ENCODE assay signal across 9 cellular contexts in genomic region chr18:46071615-46071893, GRCh38. TPM values are rescaled to one million over a fixed set of nuclear protein-coding genes. Genes with fewer than 3 reads are reported as not detected.
DNase-seq lines count a peak whose midpoint lies in the region; ATAC-seq and TF ChIP-seq lines count a peak whose summit lies in the region.
"Had no signal": no experiment of that assay in that cellular context is flagged by ENCODE, and none has a peak within 500 bp of the region (broad histone marks: within the 10 kb centered on the region; RNA-seq: fewer than 3 reads in every experiment).

No MANE protein-coding gene starts in this region.

- no peaks in the 10 kb centered on the region for H3K9me3 ChIP-seq in neutrophil

- no peaks in the 10 kb centered on the region for H3K27me3 ChIP-seq in neutrophil

- DNase-seq in NCI-H748 (lab: John Stamatoyannopoulos, UW; ENCODE audit: unreplicated experiment) (peak; percentile 29), NCI-H748 treated with DMSO at 0.1 percent for 48 hours (lab: John Stamatoyannopoulos, UW) (no peak), RWPE1 (ENCODE audit: low spot score) (no peak), epithelial cell of proximal tubule (ENCODE audit: low read depth) (no peak), activated gamma-delta T cell treated with Interleukin-2 at 50 U/mL for 16 hours (no peak)

- no peak for ATAC-seq in GM18909 (IDR thresholded peaks at IDR 0.05; ENCODE audit: poor library complexity, unreplicated experiment)
- no peak for ATAC-seq in HG03521 (IDR thresholded peaks at IDR 0.05; ENCODE audit: unreplicated experiment)

- CTCF ChIA-PET in RWPE1 (lab: Yijun Ruan, JAX), result no interaction called here

- H3K4me3 ChIP-seq in epithelial cell of proximal tubule (ENCODE audit: low read depth, low read length) (peak overlapping the region; percentile 89), neutrophil (ENCODE audit: low read depth in 1 of 2, low read length in 1 of 2) (peak overlapping the region; percentile 88 to 95)

- H3K27ac ChIP-seq in RWPE1 (peak overlapping the region; percentile 58; the same call in 1 of the 2 replicates), neutrophil (peak overlapping the region; percentile 94)
- H3K27ac ChIP-seq: C4-2B had no signal

- TF ChIP-seq CTCF in RWPE1 (conservative IDR thresholded peaks at IDR 0.05; ENCODE audit: low read depth) (no peak), epithelial cell of proximal tubule (conservative IDR thresholded peaks at IDR 0.05; ENCODE audit: low read depth, low read length) (no peak), neutrophil (IDR thresholded peaks at IDR 0.05) (no peak)

- peaks cover under 1% of the 10 kb centered on the region for H3K36me3 ChIP-seq in neutrophil

- peaks cover 45 to 64% of the 10 kb centered on the region in 2 experiments for H3K4me1 ChIP-seq in neutrophil (ENCODE audit: control insufficient read depth in 1 of 2, insufficient read depth in 1 of 2, low read depth in 1 of 2, low read length in 1 of 2)

- POLR2A ChIA-PET in RWPE1 (lab: Yijun Ruan, JAX; ENCODE audit: low non-redundant PET), result no interaction called here

RNA-seq across cellular contexts. Expression of gene PSTPIP2, which starts 0.5 kb away (rescaled TPM):
- 7.2 and 11.0 TPM in 2 replicates for total RNA-seq in epithelial cell of proximal tubule

RNA-seq across cellular contexts. Expression of gene ATP5F1A, which starts 26.5 kb away (rescaled TPM):
- total RNA-seq in epithelial cell of proximal tubule, result 623 and 730 TPM in 2 replicates

RNA-seq across cellular contexts. Expression of gene HAUS1, which starts 32.6 kb away (rescaled TPM):
- 123 and 230 TPM in 2 replicates for total RNA-seq in epithelial cell of proximal tubule
